8 cellular contexts compared by ENCODE assay signal in the genomic region with DNA sequence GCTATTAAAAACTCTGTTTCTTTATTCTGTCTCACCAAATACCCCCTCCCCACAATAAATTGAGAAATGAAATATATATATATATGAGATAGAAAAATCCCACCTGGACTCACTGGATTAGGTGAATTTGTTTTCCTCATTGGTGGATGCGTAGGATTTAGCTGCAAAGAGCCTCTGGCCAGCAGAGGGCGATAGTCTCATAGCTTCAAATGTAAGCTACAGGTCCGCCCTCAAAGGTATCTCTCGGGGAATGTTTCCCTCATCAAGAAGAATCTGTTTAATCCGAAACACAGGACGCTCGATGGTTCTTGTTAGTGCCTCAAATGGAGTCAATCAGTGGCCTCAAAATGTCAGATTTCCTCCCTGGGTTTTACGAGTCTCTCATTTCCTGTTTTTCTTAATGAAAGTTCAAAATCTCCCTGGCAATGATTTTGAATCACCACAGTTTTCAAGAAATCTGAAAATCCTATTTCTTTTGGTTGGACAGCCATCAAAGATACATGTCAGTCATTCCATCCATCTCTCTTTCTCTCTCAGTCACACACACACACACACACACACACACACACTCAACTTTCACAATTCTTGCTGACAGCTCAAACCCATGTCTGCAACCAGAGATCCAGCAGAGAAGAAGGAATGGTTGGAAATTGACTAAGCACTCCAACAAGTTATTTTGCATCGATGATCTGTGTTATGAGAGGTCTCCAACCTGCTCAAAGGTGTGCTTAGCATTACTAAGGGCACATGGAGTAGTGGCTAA. TPM values are rescaled to one million over a fixed set of nuclear protein-coding genes. Genes with fewer than 3 reads are reported as not detected.
DNase-seq lines count a peak whose midpoint lies in the region; ATAC-seq, FAIRE-seq and TF ChIP-seq lines count a peak whose summit lies in the region.

No MANE protein-coding gene starts in this region.

- H3K9me3 ChIP-seq in body of pancreas = no peaks in the 10 kb centered on the region

- H3K27ac ChIP-seq in body of pancreas = no peak overlapping the region

- peak; percentile 53 for FAIRE-seq in islet of Langerhans (lab: Jason Lieb, UNC)

- ATAC-seq in body of pancreas = peak; percentile 69
- ATAC-seq in GM18907 (IDR thresholded peaks at IDR 0.05; ENCODE audit: unreplicated experiment) = no peak

- no peaks in the 10 kb centered on the region for H3K27me3 ChIP-seq in body of pancreas

- no peaks in the 10 kb centered on the region for H3K4me1 ChIP-seq in body of pancreas

- DNase-seq in AG09319 (ENCODE audit: extremely low read depth, low read depth) (peak; percentile 32), GM19240 (ENCODE audit: insufficient read length, low spot score) (peak; percentile 34), NCI-H1930 (lab: John Stamatoyannopoulos, UW) (peak; percentile 70 to 73), UCSD-AML1 (lab: John Stamatoyannopoulos, UW; ENCODE audit: unreplicated experiment) (peak; percentile 53), body of pancreas (peak; percentile 83 to 92 (median 84))
- peak; percentile 58 to 65 for DNase-seq in stimulated activated CD4-positive, alpha-beta T cell treated with anti-CD3 and anti-CD28 coated beads, Interleukin-15, amount 100 ng/mL, for 48 hours (ENCODE audit: low read depth in 2 of 2)

- TF ChIP-seq CTCF in AG09319 (IDR thresholded peaks at IDR 0.05; ENCODE audit: low read depth, low read length) (peak; percentile 93), body of pancreas (IDR thresholded peaks at IDR 0.05) (peak; percentile 70 to 97 (median 76))

- intact Hi-C loops in body of pancreas (cut with DNase I) = no loop called here

- H3K4me3 ChIP-seq in body of pancreas = no peak overlapping the region

- no peaks in the 10 kb centered on the region for H3K36me3 ChIP-seq in body of pancreas (replicated peaks in 1 of 2; ENCODE audit: insufficient read depth in 1 of 2, low read depth in 2 of 2)

- TF ChIP-seq POLR2A in body of pancreas (IDR thresholded peaks at IDR 0.05) = no peak

- 4% methylated on average over 9 of the region's 9 CpGs for WGBS in body of pancreas, 2 donors

RNA-seq across cellular contexts. Expression of a gene that starts 13.9 kb away (rescaled TPM):
- under 1 TPM in 1 of 2 donors, not detected in 1; 0.33 TPM for total RNA-seq in body of pancreas

Comparison
In these comparisons a context has a peak if more than half of its experiments do, and no peak if none do; other contexts are left out.
1. DNase-seq: peak in every context shown above with its lines; median percentile 84 in body of pancreas; 72 in NCI-H1930; 62 in stimulated activated CD4-positive, alpha-beta T cell treated with anti-CD3 and anti-CD28 coated beads, Interleukin-15, amount 100 ng/mL, for 48 hours; 53 in UCSD-AML1; 34 in GM19240; 32 in AG09319.